ENCODE assay signal across 8 cellular contexts in the genomic region with DNA sequence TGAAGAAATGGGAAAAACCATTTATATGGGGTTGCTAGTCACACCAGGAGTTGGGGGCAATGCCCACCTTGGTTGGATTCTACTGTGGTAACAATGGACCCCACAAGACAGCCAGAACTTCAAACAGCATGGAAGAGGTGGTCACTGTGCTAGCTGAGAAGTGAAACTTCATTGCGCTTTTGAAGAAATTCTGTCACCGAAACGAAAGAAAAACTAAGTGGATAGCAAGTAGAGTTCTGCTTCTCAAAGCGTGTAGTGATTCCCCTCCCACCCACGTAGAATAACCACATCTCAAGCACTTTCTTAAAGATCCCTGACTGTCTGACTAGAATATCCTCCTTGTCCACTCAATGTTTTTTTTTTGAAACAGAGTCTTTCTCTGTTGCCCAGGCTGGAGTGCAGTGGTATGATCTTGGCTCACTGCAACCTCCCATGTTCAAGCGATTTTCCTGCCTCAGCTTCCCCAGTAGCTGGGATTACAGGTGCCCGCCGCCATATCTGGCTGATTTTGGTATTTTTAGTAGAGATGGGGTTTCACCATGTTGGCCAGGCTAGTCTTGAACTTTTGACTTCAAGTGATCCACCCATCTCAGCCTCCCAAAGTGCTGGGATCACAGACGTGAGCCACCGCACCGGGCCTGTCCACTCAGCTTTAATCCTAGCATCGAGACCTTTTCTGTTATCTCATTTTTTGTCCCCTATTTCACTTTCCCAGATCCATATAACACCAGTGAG. TPM values are rescaled to one million over a fixed set of nuclear protein-coding genes. Genes with fewer than 3 reads are reported as not detected.
DNase-seq lines count a peak whose midpoint lies in the region; ATAC-seq and TF ChIP-seq lines count a peak whose summit lies in the region.

No MANE protein-coding gene starts in this region.

- TF ChIP-seq CTCF in omental fat pad (IDR thresholded peaks at IDR 0.05) = no peak

- ATAC-seq in HG03060 (IDR thresholded peaks at IDR 0.05; ENCODE audit: low read depth, unreplicated experiment) (peak; percentile 95), omental fat pad (ENCODE audit: low FRiP score) (no peak)
- ATAC-seq in activated CD8-positive, alpha-beta T cell treated with anti-CD3 and anti-CD28 coated beads, Interleukin-2, amount 10 ng/mL, durations not matched to agents 7 days and 5 days = peak; percentile 89

- peaks cover 12% of the 10 kb centered on the region for H3K4me1 Mint-ChIP-seq in activated CD8-positive, alpha-beta T cell treated with anti-CD3 and anti-CD28 coated beads, Interleukin-2, amount 10 ng/mL, durations not matched to agents 7 days and 5 days (ENCODE audit: low read depth)

- peak; percentile 6 for DNase-seq in stimulated activated CD4-positive, alpha-beta T cell treated with anti-CD3 and anti-CD28 coated beads, Interleukin-2, amount 100 ng/mL, for 4 hours (ENCODE audit: low read depth)
- no peak for DNase-seq in stimulated activated CD4-positive, alpha-beta T cell treated with anti-CD3 and anti-CD28 coated beads, Interleukin-2, amount 100 ng/mL, for 48 hours
- DNase-seq in activated CD8-positive, alpha-beta T cell treated with anti-CD3 and anti-CD28 coated beads, Interleukin-2, amount 10 ng/mL, durations not matched to agents 7 days and 5 days = peak; percentile 35
- no peak for DNase-seq in iPS-NIHi11 (ENCODE audit: low spot score)
- DNase-seq in cerebellar nuclear complex (lab: John Stamatoyannopoulos, UW) = no peak
- DNase-seq in omental fat pad (ENCODE audit: low spot score) = no peak
- no peak for DNase-seq in EL

- no peaks in the 10 kb centered on the region for H3K36me3 Mint-ChIP-seq in activated CD8-positive, alpha-beta T cell treated with anti-CD3 and anti-CD28 coated beads, Interleukin-2, amount 10 ng/mL, durations not matched to agents 7 days and 5 days (ENCODE audit: low read depth)

- POLR2A ChIA-PET in activated CD8-positive, alpha-beta T cell treated with anti-CD3 and anti-CD28 coated beads, Interleukin-2, amount 10 ng/mL, durations not matched to agents 7 days and 5 days (lab: Charles Lee) = interaction anchor here (0.9 kb wide), 1 partner anchor 22 kb away, joined by 3 read pairs; no protein-coding TSS in a partner anchor

- no peaks in the 10 kb centered on the region for H3K9me3 Mint-ChIP-seq in activated CD8-positive, alpha-beta T cell treated with anti-CD3 and anti-CD28 coated beads, Interleukin-2, amount 10 ng/mL, durations not matched to agents 7 days and 5 days (ENCODE audit: insufficient read depth)

- H3K4me3 Mint-ChIP-seq in activated CD8-positive, alpha-beta T cell treated with anti-CD3 and anti-CD28 coated beads, Interleukin-2, amount 10 ng/mL, durations not matched to agents 7 days and 5 days = peak overlapping the region; percentile 68

- CTCF ChIA-PET in activated CD8-positive, alpha-beta T cell treated with anti-CD3 and anti-CD28 coated beads, Interleukin-2, amount 10 ng/mL, durations not matched to agents 7 days and 5 days (lab: Charles Lee) = interaction anchor here (0.8 to 2.4 kb wide), 2 partner anchors 18 to 79 kb away, joined by 4 to 9 read pairs; no protein-coding TSS in a partner anchor

- H3K27me3 Mint-ChIP-seq in activated CD8-positive, alpha-beta T cell treated with anti-CD3 and anti-CD28 coated beads, Interleukin-2, amount 10 ng/mL, durations not matched to agents 7 days and 5 days (ENCODE audit: low read depth) = peaks cover 11% of the 10 kb centered on the region

- peak overlapping the region; percentile 71 for H3K27ac Mint-ChIP-seq in activated CD8-positive, alpha-beta T cell treated with anti-CD3 and anti-CD28 coated beads, Interleukin-2, amount 10 ng/mL, durations not matched to agents 7 days and 5 days

RNA-seq across cellular contexts. Expression of a gene that starts 30.1 kb away (rescaled TPM):
- not detected for total RNA-seq in activated CD8-positive, alpha-beta T cell treated with anti-CD3 and anti-CD28 coated beads, Interleukin-2, amount 10 ng/mL, durations not matched to agents 7 days and 5 days
- 10 to 100 TPM in 1 of 4 donors, 1 to 10 TPM in 1, not detected in 2; 3.4 to 19.2 TPM for total RNA-seq in omental fat pad

RNA-seq across cellular contexts. Expression of a gene that starts 37.9 kb away (rescaled TPM):
- not detected for total RNA-seq in activated CD8-positive, alpha-beta T cell treated with anti-CD3 and anti-CD28 coated beads, Interleukin-2, amount 10 ng/mL, durations not matched to agents 7 days and 5 days
- not detected for total RNA-seq in omental fat pad

RNA-seq across cellular contexts. Expression of a gene that starts 55.4 kb away (rescaled TPM):
- total RNA-seq in activated CD8-positive, alpha-beta T cell treated with anti-CD3 and anti-CD28 coated beads, Interleukin-2, amount 10 ng/mL, durations not matched to agents 7 days and 5 days = not detected
- total RNA-seq in omental fat pad = not detected

RNA-seq across cellular contexts. Expression of a gene that starts 59.0 kb away (rescaled TPM):
- total RNA-seq in activated CD8-positive, alpha-beta T cell treated with anti-CD3 and anti-CD28 coated beads, Interleukin-2, amount 10 ng/mL, durations not matched to agents 7 days and 5 days = not detected
- total RNA-seq in omental fat pad = not detected

Comparison
In these comparisons a context has a peak if more than half of its experiments do, and no peak if none do; other contexts are left out.
1. DNase-seq: peak in stimulated activated CD4-positive, alpha-beta T cell treated with anti-CD3 and anti-CD28 coated beads, Interleukin-2, amount 100 ng/mL, for 4 hours (single experiment) and activated CD8-positive, alpha-beta T cell treated with anti-CD3 and anti-CD28 coated beads, Interleukin-2, amount 10 ng/mL, durations not matched to agents 7 days and 5 days (single experiment); none in stimulated activated CD4-positive, alpha-beta T cell treated with anti-CD3 and anti-CD28 coated beads, Interleukin-2, amount 100 ng/mL, for 48 hours (0 of 2), iPS-NIHi11 (single experiment), cerebellar nuclear complex (0 of 2), omental fat pad (single experiment) and EL (single experiment).